Comparison of ENCODE assay signal across 10 cellular contexts in the genomic region with DNA sequence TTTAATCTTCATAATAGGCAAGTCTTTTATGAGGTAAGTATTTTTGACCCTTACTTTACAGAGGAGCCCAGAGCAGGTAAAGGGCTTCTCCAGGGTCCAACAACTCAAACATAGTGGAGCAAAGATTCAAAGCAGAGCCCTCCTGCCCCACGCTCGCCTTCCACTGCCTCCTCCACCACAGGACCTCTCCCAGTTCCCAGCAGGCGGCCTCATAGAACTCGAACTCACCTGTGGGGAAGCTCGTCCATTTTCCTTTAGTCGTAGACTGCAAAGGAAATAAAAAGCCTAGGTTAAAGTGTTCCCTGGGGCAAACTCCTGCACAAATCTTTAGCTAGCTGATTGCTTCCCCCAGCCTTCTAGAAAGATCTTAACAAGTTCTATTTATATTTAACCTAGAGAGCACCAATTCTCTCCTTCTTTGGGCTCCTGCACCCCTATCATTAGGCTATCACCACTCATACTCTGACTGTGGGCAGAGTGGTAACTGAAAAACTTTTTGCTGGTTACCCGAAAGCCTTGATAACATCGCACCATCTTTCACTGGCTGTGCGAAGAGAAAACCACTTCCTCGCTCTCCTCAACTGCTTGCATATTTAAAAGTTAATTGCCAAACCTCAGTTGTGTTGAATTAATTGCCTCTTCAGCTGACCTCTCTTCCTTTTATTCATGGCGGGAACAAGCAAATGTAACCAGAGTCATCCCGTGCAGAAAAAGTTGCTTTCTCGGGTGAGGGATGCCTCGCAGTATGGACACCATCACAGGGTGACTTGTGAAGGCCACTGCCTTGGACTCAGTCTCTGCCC.
DNase-seq lines count a peak whose midpoint lies in the region; ATAC-seq lines count a peak whose summit lies in the region.
"Had no signal": no experiment of that assay in that cellular context is flagged by ENCODE, and none has a peak within 500 bp of the region (broad histone marks: within the 10 kb centered on the region; RNA-seq: fewer than 3 reads in every experiment).

No MANE protein-coding gene starts in this region.

- no peak overlapping the region for H3K9ac ChIP-seq in neuronal stem cell (ENCODE audit: low read depth, low read length, poor library complexity)

- no peaks in the 10 kb centered on the region for H3K79me1 ChIP-seq in neuronal stem cell (ENCODE audit: low read depth, low read length)

- no peak overlapping the region for H4K8ac ChIP-seq in neuronal stem cell (ENCODE audit: low read depth, low read length)

- H3K36me3 ChIP-seq in neuronal stem cell (replicated peaks in 1 of 2; ENCODE audit: control insufficient read depth in 2 of 2, insufficient read depth in 2 of 2, low read length in 2 of 2): no peaks in the 10 kb centered on the region

- H3K27me3 Mint-ChIP-seq in activated CD8-positive, alpha-beta memory T cell treated with anti-CD3 and anti-CD28 coated beads, Interleukin-2, amount 10 ng/mL, durations not matched to agents 7 days and 5 days: peaks cover 62% of the 10 kb centered on the region
- H3K27me3 Mint-ChIP-seq in stimulated activated naive B cell treated with anti-CD40 and anti-IgM and Interleukin-4, amounts not matched to agents 10 μg/mL and 1 μg/mL and 100 μg/mL, for 72 hours: peaks cover 0 to 4% of the 10 kb centered on the region in 2 donors

- H3K9me3 ChIP-seq in neuronal stem cell (replicated peaks in 1 of 2; ENCODE audit: control insufficient read depth in 2 of 2, insufficient read depth in 1 of 2, low read depth in 1 of 2, low read length in 2 of 2): no peaks in the 10 kb centered on the region

- no peak overlapping the region for H2BK15ac ChIP-seq in neuronal stem cell (ENCODE audit: low read length)

- no peak overlapping the region for H3K23ac ChIP-seq in neuronal stem cell (ENCODE audit: low read depth, low read length, poor library complexity)

- CTCF ChIA-PET in activated CD8-positive, alpha-beta memory T cell treated with anti-CD3 and anti-CD28 coated beads, Interleukin-2, amount 10 ng/mL, durations not matched to agents 7 days and 5 days (lab: Charles Lee): interaction anchor here (1.0 to 4.3 kb wide), 10 partner anchors 8 to 354 kb away, joined by 3 to 22 read pairs (median 4); no protein-coding TSS in a partner anchor

- no peak overlapping the region for H3K4me2 ChIP-seq in neuronal stem cell (ENCODE audit: insufficient read depth, low read length, poor library complexity, severe bottlenecking)

- H2BK120ac ChIP-seq in neuronal stem cell (ENCODE audit: low read depth, low read length): no peak overlapping the region

- in situ Hi-C loops in KBM-7 (cut with MboI; ENCODE audit: low pct_unique_long_range_greater_than_20kb, low sequenced_read_pairs): no loop called here

- H3K18ac ChIP-seq in neuronal stem cell (ENCODE audit: low read length): no peak overlapping the region

- no peak overlapping the region for H3K4me3 ChIP-seq in neuronal stem cell (ENCODE audit: low read length in 2 of 2)

- peak; percentile 88 for DNase-seq in activated CD8-positive, alpha-beta memory T cell treated with anti-CD3 and anti-CD28 coated beads, Interleukin-2, amount 10 ng/mL, durations not matched to agents 7 days and 5 days
- no peak for DNase-seq in activated CD8-positive, alpha-beta memory T cell treated with anti-CD3 and anti-CD28 coated beads, Interleukin-2, amount 50 U/mL, for 48 hours
- DNase-seq in KBM-7: peak; percentile 37
- DNase-seq in activated gamma-delta T cell treated with anti-CD3 and anti-CD28 coated beads, Interleukin-2, amount 50 U/mL, for 16 hours (ENCODE audit: low read depth): peak; percentile 26
- DNase-seq in stimulated activated naive B cell treated with anti-CD40 and anti-IgM and Interleukin-4, amounts not matched to agents 10 μg/mL and 1 μg/mL and 100 μg/mL, for 72 hours: no peak
- no peak for DNase-seq in neuronal stem cell (ENCODE audit: low spot score)
- DNase-seq in A172 (ENCODE audit: low spot score): no peak
- DNase-seq: NCI-H1105, SHP77 treated with DMSO at 0.1 percent for 48 hours had no signal

- H3K4me1 ChIP-seq in neuronal stem cell (ENCODE audit: control insufficient read depth in 2 of 2, insufficient read depth in 1 of 2, low read depth in 1 of 2, low read length in 2 of 2): no peaks in the 10 kb centered on the region

- no peak overlapping the region for H3K27ac ChIP-seq in neuronal stem cell (replicated peaks; ENCODE audit: low read length)

- no peak overlapping the region for H3K4ac ChIP-seq in neuronal stem cell (ENCODE audit: low read length)

- peak overlapping the region; percentile 72 for H3K27ac Mint-ChIP-seq in activated CD8-positive, alpha-beta memory T cell treated with anti-CD3 and anti-CD28 coated beads, Interleukin-2, amount 10 ng/mL, durations not matched to agents 7 days and 5 days
- peak overlapping the region; percentile 73 for H3K27ac Mint-ChIP-seq in stimulated activated naive B cell treated with anti-CD40 and anti-IgM and Interleukin-4, amounts not matched to agents 10 μg/mL and 1 μg/mL and 100 μg/mL, for 72 hours

- H2BK12ac ChIP-seq in neuronal stem cell (ENCODE audit: low read length): no peak overlapping the region

- no peak overlapping the region for H2AK5ac ChIP-seq in neuronal stem cell (ENCODE audit: low read depth, low read length)

- H3K4me3 Mint-ChIP-seq in activated CD8-positive, alpha-beta memory T cell treated with anti-CD3 and anti-CD28 coated beads, Interleukin-2, amount 10 ng/mL, durations not matched to agents 7 days and 5 days: peak overlapping the region; percentile 49
- peak overlapping the region in 1 of 2 donors; percentile 55 for H3K4me3 Mint-ChIP-seq in stimulated activated naive B cell treated with anti-CD40 and anti-IgM and Interleukin-4, amounts not matched to agents 10 μg/mL and 1 μg/mL and 100 μg/mL, for 72 hours

- no CpG with 5 or more reads among the region's 14 CpGs for WGBS in neuronal stem cell (ENCODE audit: extremely low coverage in 2 of 2, insufficient read length in 2 of 2, insufficient replicate concordance in 1 of 2), 2 donors

- H4K91ac ChIP-seq in neuronal stem cell (ENCODE audit: low read depth, low read length, poor library complexity): no peak overlapping the region

- H2AFZ ChIP-seq in neuronal stem cell (ENCODE audit: low read length): no peak overlapping the region

- H3K4me1 Mint-ChIP-seq in activated CD8-positive, alpha-beta memory T cell treated with anti-CD3 and anti-CD28 coated beads, Interleukin-2, amount 10 ng/mL, durations not matched to agents 7 days and 5 days: peaks cover 65% of the 10 kb centered on the region
- H3K4me1 Mint-ChIP-seq in stimulated activated naive B cell treated with anti-CD40 and anti-IgM and Interleukin-4, amounts not matched to agents 10 μg/mL and 1 μg/mL and 100 μg/mL, for 72 hours: peaks cover 34 to 41% of the 10 kb centered on the region in 2 donors

- peak; percentile 91 for ATAC-seq in activated CD8-positive, alpha-beta memory T cell treated with anti-CD3 and anti-CD28 coated beads, Interleukin-2, amount 10 ng/mL, durations not matched to agents 7 days and 5 days
- ATAC-seq in stimulated activated naive B cell treated with anti-CD40 and anti-IgM and Interleukin-4, amounts not matched to agents 10 μg/mL and 1 μg/mL and 100 μg/mL, for 72 hours (replicated peaks): peak; percentile 75 to 79
- ATAC-seq in GM18519 (IDR thresholded peaks at IDR 0.05; ENCODE audit: low FRiP score, unreplicated experiment): no peak

- H3K36me3 Mint-ChIP-seq in activated CD8-positive, alpha-beta memory T cell treated with anti-CD3 and anti-CD28 coated beads, Interleukin-2, amount 10 ng/mL, durations not matched to agents 7 days and 5 days: peaks cover 46% of the 10 kb centered on the region
- peaks cover 0 to 3% of the 10 kb centered on the region in 2 donors for H3K36me3 Mint-ChIP-seq in stimulated activated naive B cell treated with anti-CD40 and anti-IgM and Interleukin-4, amounts not matched to agents 10 μg/mL and 1 μg/mL and 100 μg/mL, for 72 hours

- no peak overlapping the region for H2BK5ac ChIP-seq in neuronal stem cell (ENCODE audit: low read length)

- no peaks in the 10 kb centered on the region for H3K27me3 ChIP-seq in neuronal stem cell (ENCODE audit: control insufficient read depth in 3 of 3, insufficient read depth in 3 of 3, low read depth in 1 of 3, low read length in 3 of 3)

- no peak overlapping the region for H3K14ac ChIP-seq in neuronal stem cell (ENCODE audit: low read length)

- H3K9me3 Mint-ChIP-seq in activated CD8-positive, alpha-beta memory T cell treated with anti-CD3 and anti-CD28 coated beads, Interleukin-2, amount 10 ng/mL, durations not matched to agents 7 days and 5 days (ENCODE audit: low read depth): peaks cover 8% of the 10 kb centered on the region
- H3K9me3 Mint-ChIP-seq in stimulated activated naive B cell treated with anti-CD40 and anti-IgM and Interleukin-4, amounts not matched to agents 10 μg/mL and 1 μg/mL and 100 μg/mL, for 72 hours: peaks cover 0 to 6% of the 10 kb centered on the region in 2 donors

Comparison
In these comparisons a context has a peak if more than half of its experiments do, and no peak if none do; other contexts are left out.
1. DNase-seq: peak in activated CD8-positive, alpha-beta memory T cell treated with anti-CD3 and anti-CD28 coated beads, Interleukin-2, amount 10 ng/mL, durations not matched to agents 7 days and 5 days (single experiment), KBM-7 (single experiment) and activated gamma-delta T cell treated with anti-CD3 and anti-CD28 coated beads, Interleukin-2, amount 50 U/mL, for 16 hours (single experiment); none in activated CD8-positive, alpha-beta memory T cell treated with anti-CD3 and anti-CD28 coated beads, Interleukin-2, amount 50 U/mL, for 48 hours (single experiment), stimulated activated naive B cell treated with anti-CD40 and anti-IgM and Interleukin-4, amounts not matched to agents 10 μg/mL and 1 μg/mL and 100 μg/mL, for 72 hours (single experiment), neuronal stem cell (single experiment) and A172 (single experiment).